ENCODE assay signal across 8 cellular contexts in the genomic region with DNA sequence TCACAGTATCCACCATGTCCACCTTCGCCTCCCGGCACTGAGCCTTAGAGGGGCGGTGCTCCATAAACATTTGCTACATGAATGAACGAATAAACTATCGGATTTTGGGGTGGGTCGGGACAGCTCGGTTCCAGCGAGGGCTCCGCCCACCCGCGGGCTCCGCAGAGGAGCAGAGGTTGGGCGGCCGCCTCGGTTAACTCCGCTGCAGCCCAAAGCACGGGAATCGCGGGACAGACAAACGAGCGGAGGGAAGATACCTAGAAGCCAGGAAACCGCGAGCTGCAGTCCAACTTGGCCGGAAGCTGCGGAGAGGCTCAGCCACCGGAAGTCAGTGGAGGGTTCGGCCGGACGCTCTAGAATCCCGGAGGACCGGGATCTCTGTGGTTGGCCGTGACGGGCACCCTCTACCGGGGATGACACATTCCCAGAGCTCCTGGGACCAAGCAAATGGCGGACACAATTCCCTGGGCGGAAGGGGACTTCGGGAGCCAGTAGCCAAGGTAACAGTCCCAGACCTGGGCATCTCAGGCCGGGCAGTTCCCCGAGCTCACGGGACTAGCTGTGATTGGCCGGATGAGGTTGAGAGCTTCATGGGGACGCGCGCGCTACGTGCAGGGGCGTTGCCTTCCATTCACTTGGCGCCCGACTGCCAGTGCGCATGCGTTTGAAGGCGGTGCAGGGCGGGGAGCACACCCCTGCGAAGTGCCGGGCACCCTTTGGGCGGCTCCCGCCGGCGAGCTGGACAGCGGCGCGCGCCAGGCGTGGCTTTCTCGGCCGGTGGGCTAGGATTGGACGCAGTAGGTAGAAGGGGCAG. TPM values are rescaled to one million over a fixed set of nuclear protein-coding genes. Genes with fewer than 3 reads are reported as not detected.
DNase-seq lines count a peak whose midpoint lies in the region; ATAC-seq and TF ChIP-seq lines count a peak whose summit lies in the region.

No MANE protein-coding gene starts in this region.

- TF ChIP-seq CTCF in spleen (IDR thresholded peaks at IDR 0.05 in 8 of 11, conservative IDR thresholded peaks at IDR 0.05 in 3 of 11) = peak in 3 of 11 experiments; percentile 17 to 54 (median 27)

- 0 to 1% (median 0%) methylated on average over 54 to 67 of the region's 67 CpGs for WGBS in spleen, 5 donors

- peak overlapping the region; percentile 96 to 98 (median 98) for H3K27ac ChIP-seq in spleen

- no peaks in the 10 kb centered on the region for H3K27me3 ChIP-seq in spleen (replicated peaks in 1 of 7)

- H3K36me3 ChIP-seq in spleen = peaks cover 4 to 38% (median 31%) of the 10 kb centered on the region in 6 donors

- H3K4me3 ChIP-seq in spleen = peak overlapping the region; percentile 71 to 93 (median 88)

- intact Hi-C loops in spleen (cut with DNase I; ENCODE audit: low total_unique reads) = no loop called here

- no peaks in the 10 kb centered on the region for H3K9me3 ChIP-seq in spleen

- peak; percentile 6 to 50 (median 15) for TF ChIP-seq POLR2A in spleen (IDR thresholded peaks at IDR 0.05)

- H3K4me1 ChIP-seq in spleen = peaks cover 7 to 74% (median 32%) of the 10 kb centered on the region in 6 donors

- ATAC-seq in GM19043 (IDR thresholded peaks at IDR 0.05; ENCODE audit: low read depth, unreplicated experiment) = peak; percentile 94
- ATAC-seq in HG03354 (IDR thresholded peaks at IDR 0.05; ENCODE audit: poor library complexity, severe bottlenecking, unreplicated experiment) = peak; percentile 92
- ATAC-seq in activated CD4-positive, CD25-positive, alpha-beta regulatory T cell treated with anti-CD3 and anti-CD28 coated beads, Interleukin-2, amount 50 U/mL, for 24 hours = peak; percentile 94 to 95

- DNase-seq in AG20443 (ENCODE audit: low spot score) (peak; percentile 99), NCI-H446 (lab: John Stamatoyannopoulos, UW) (peak; percentile 93 to 98), cerebellar cortex (ENCODE audit: low spot score) (peak; percentile 99), iris pigment epithelial cell (ENCODE audit: low read depth) (peak; percentile 99), spleen (peak; percentile 100)

RNA-seq across cellular contexts. Expression of a gene that starts 0.5 kb away (rescaled TPM):
- 10 to 100 TPM; 23.1 to 56.2 (median 34.4) TPM for total RNA-seq in spleen
- polyA plus RNA-seq in spleen = 10 to 100 TPM in 1 of 3 donors, 1 to 10 TPM in 2; 5.7 to 15.1 (median 6.9) TPM

RNA-seq across cellular contexts. Expression of a gene that starts 9.2 kb away (rescaled TPM):
- total RNA-seq in spleen = 10 to 100 TPM; 10.1 to 41.0 (median 21.8) TPM
- polyA plus RNA-seq in spleen = 10 to 100 TPM; 16.1 to 48.4 (median 17.8) TPM

RNA-seq across cellular contexts. Expression of a gene that starts 15.3 kb away (rescaled TPM):
- total RNA-seq in spleen = 10 to 100 TPM in 1 of 7 donors, 1 to 10 TPM in 6; 6.4 to 14.1 (median 7.3) TPM
- polyA plus RNA-seq in spleen = 1 to 10 TPM; 4.3 to 8.1 (median 5.8) TPM

RNA-seq across cellular contexts. Expression of a gene that starts 33.2 kb away (rescaled TPM):
- 1 to 10 TPM; 2.3 to 7.6 (median 2.7) TPM for total RNA-seq in spleen
- polyA plus RNA-seq in spleen = 1 to 10 TPM; 1.3 to 5.9 (median 2.2) TPM

Comparison
In these comparisons a context has a peak if more than half of its experiments do, and no peak if none do; other contexts are left out.
1. Peak in every context shown above with its lines: DNase-seq, ATAC-seq, H3K4me3 ChIP-seq and H3K27ac ChIP-seq.